In the genomic region with DNA sequence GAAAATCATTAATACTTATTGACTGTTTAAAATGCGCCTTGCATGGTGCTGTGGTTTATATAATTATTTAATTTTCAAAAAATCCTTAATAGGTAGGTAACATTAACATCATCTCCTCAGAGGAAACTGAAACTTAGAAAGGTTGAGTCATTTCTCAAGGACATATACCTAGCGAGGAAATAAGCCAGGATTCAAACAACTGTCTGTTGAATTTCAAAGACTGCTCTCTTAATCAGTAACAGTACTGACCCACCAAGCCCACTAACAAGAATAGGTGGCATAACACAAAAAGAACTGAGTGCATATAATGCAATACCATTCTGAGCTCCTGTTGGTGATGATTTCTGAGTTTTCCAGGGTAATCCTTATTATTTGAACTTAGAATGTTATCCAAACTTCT, we compare ENCODE assay signal across 18 cellular contexts.
"Had no signal": no experiment of that assay in that cellular context is flagged by ENCODE, and none has a peak within 500 bp of the region (broad histone marks: within the 10 kb centered on the region; RNA-seq: fewer than 3 reads in every experiment).

No MANE protein-coding gene starts in this region.

- H3K4me3 ChIP-seq: heart right ventricle, psoas muscle, right lobe of liver, tibial artery, upper lobe of left lung, uterus had no signal

- H3K4me1 Mint-ChIP-seq: nephron progenitor cell; stimulated activated effector memory CD8-positive, alpha-beta T cell treated with anti-CD3 and anti-CD28 coated beads, Interleukin-12 subunit alpha, Interleukin-12 subunit beta, amount 100 ng/mL, for 72 hours had no signal

- H3K4me3 Mint-ChIP-seq: naive thymus-derived CD4-positive, alpha-beta T cell; nephron progenitor cell; stimulated activated effector memory CD8-positive, alpha-beta T cell treated with anti-CD3 and anti-CD28 coated beads, Interleukin-12 subunit alpha, Interleukin-12 subunit beta, amount 100 ng/mL, for 72 hours; stimulated activated naive CD8-positive, alpha-beta T cell treated with anti-CD3 and anti-CD28 coated beads, Interleukin-15, Interleukin-2, amounts not matched to agents 100 ng/mL and 50 ng/mL, for 24 hours had no signal

- H3K27ac ChIP-seq: heart right ventricle, psoas muscle, right lobe of liver, tibial artery, upper lobe of left lung, uterus had no signal

- H3K9me3 Mint-ChIP-seq: stimulated activated naive CD8-positive, alpha-beta T cell treated with anti-CD3 and anti-CD28 coated beads, Interleukin-15, Interleukin-2, amounts not matched to agents 100 ng/mL and 50 ng/mL, for 24 hours had no signal

- H3K27me3 Mint-ChIP-seq: naive thymus-derived CD4-positive, alpha-beta T cell; stimulated activated naive CD8-positive, alpha-beta T cell treated with anti-CD3 and anti-CD28 coated beads, Interleukin-15, Interleukin-2, amounts not matched to agents 100 ng/mL and 50 ng/mL, for 24 hours had no signal

- H3K36me3 ChIP-seq: heart right ventricle, right lobe of liver, tibial artery, upper lobe of left lung, uterus had no signal

- H3K4me1 ChIP-seq: heart right ventricle, psoas muscle, right lobe of liver, upper lobe of left lung, uterus had no signal

- DNase-seq: effector CD8-positive, alpha-beta T cell; foreskin melanocyte; heart right ventricle; hypothalamus; kidney glomerular epithelial cell; mesendoderm; naive thymus-derived CD4-positive, alpha-beta T cell; nephron progenitor cell; psoas muscle; retina; right lobe of liver; stimulated activated CD4-positive, alpha-beta T cell treated with anti-CD3 and anti-CD28 coated beads, Interleukin-4, amount 100 ng/mL, for 1 hour; stimulated activated CD8-positive, alpha-beta memory T cell treated with anti-CD3 and anti-CD28 coated beads, Interleukin-4, amount 100 ng/mL, for 48 hours; tibial artery; upper lobe of left lung; uterus had no signal

- H3K27me3 ChIP-seq: heart right ventricle, right lobe of liver, tibial artery, upper lobe of left lung, uterus had no signal

- ATAC-seq: heart right ventricle; naive thymus-derived CD4-positive, alpha-beta T cell; psoas muscle; right lobe of liver; stimulated activated effector memory CD8-positive, alpha-beta T cell treated with anti-CD3 and anti-CD28 coated beads, Interleukin-12 subunit alpha, Interleukin-12 subunit beta, amount 100 ng/mL, for 72 hours had no signal

- H3K27ac Mint-ChIP-seq: naive thymus-derived CD4-positive, alpha-beta T cell; stimulated activated effector memory CD8-positive, alpha-beta T cell treated with anti-CD3 and anti-CD28 coated beads, Interleukin-12 subunit alpha, Interleukin-12 subunit beta, amount 100 ng/mL, for 72 hours; stimulated activated naive CD8-positive, alpha-beta T cell treated with anti-CD3 and anti-CD28 coated beads, Interleukin-15, Interleukin-2, amounts not matched to agents 100 ng/mL and 50 ng/mL, for 24 hours had no signal

- H3K36me3 Mint-ChIP-seq: naive thymus-derived CD4-positive, alpha-beta T cell; stimulated activated effector memory CD8-positive, alpha-beta T cell treated with anti-CD3 and anti-CD28 coated beads, Interleukin-12 subunit alpha, Interleukin-12 subunit beta, amount 100 ng/mL, for 72 hours had no signal
